Comparison of ENCODE assay signal across 28 cellular contexts in genomic region chr12:265096-265495, GRCh38. TPM values are rescaled to one million over a fixed set of nuclear protein-coding genes. Genes with fewer than 3 reads are reported as not detected.
DNase-seq lines count a peak whose midpoint lies in the region; ATAC-seq and TF ChIP-seq lines count a peak whose summit lies in the region.
"Had no signal": no experiment of that assay in that cellular context is flagged by ENCODE, and none has a peak within 500 bp of the region (broad histone marks: within the 10 kb centered on the region; RNA-seq: fewer than 3 reads in every experiment).

No MANE protein-coding gene starts in this region.

- no peak overlapping the region for H2AFZ ChIP-seq in Loucy (ENCODE audit: low read length)

- peaks cover 13% of the 10 kb centered on the region for H3K4me1 Mint-ChIP-seq in CD4-positive, alpha-beta T cell (ENCODE audit: low read depth)
- H3K4me1 Mint-ChIP-seq in CD8-positive, alpha-beta T cell (ENCODE audit: low read depth), result peaks cover 30% of the 10 kb centered on the region

- no peaks in the 10 kb centered on the region for H3K9me3 ChIP-seq in CD4-positive, alpha-beta T cell (ENCODE audit: control insufficient read depth, low read length)
- H3K9me3 ChIP-seq in CD8-positive, alpha-beta T cell (ENCODE audit: low read length), result no peaks in the 10 kb centered on the region
- H3K9me3 ChIP-seq in Loucy (ENCODE audit: insufficient read depth, low read depth, low read length) (no peaks in the 10 kb centered on the region), thymus (ENCODE audit: control insufficient read depth) (no peaks in the 10 kb centered on the region), tibial nerve (no peaks in the 10 kb centered on the region)
- H3K9me3 ChIP-seq: BE2C, BLaER1 had no signal

- peaks cover 3% of the 10 kb centered on the region; the same call in 1 of the 2 replicates for H3K79me2 ChIP-seq in Loucy (ENCODE audit: insufficient read depth, low read length)

- peak overlapping the region; percentile 42 for H3K9ac ChIP-seq in Loucy (ENCODE audit: low read depth, low read length, poor library complexity, severe bottlenecking)
- H3K9ac ChIP-seq: BLaER1 had no signal

- no peaks in the 10 kb centered on the region for H3K36me3 Mint-ChIP-seq in CD4-positive, alpha-beta T cell (ENCODE audit: low read depth)
- no peaks in the 10 kb centered on the region for H3K36me3 Mint-ChIP-seq in CD8-positive, alpha-beta T cell
- H3K36me3 Mint-ChIP-seq: CD14-positive monocyte; CD4-positive, CD25-positive, alpha-beta regulatory T cell had no signal

- no peak for DNase-seq in CD4-positive, alpha-beta T cell
- DNase-seq in CD8-positive, alpha-beta T cell, result no peak
- DNase-seq in NCI-H2029 (lab: John Stamatoyannopoulos, UW) (no peak), tibial nerve (ENCODE audit: low spot score in 2 of 2) (no peak)
- DNase-seq: 8988T; ACHN; BE2C; C1 segment of cervical spinal cord; CD4-positive, CD25-positive, alpha-beta regulatory T cell; CD8-positive, alpha-beta memory T cell; COR-L47; DMS 273 treated with DMSO at 0.1 percent for 48 hours; DMS153; DMS53; DMS79; DND-41; EL; GDM1 had no signal

- no peaks in the 10 kb centered on the region for H3K36me3 ChIP-seq in CD8-positive, alpha-beta T cell (ENCODE audit: insufficient read depth, low read length)
- H3K36me3 ChIP-seq in Loucy (ENCODE audit: insufficient read depth, low read length), result no peaks in the 10 kb centered on the region
- no peaks in the 10 kb centered on the region for H3K36me3 ChIP-seq in thymus (ENCODE audit: control insufficient read depth, insufficient read depth)
- H3K36me3 ChIP-seq in tibial nerve, result no peaks in the 10 kb centered on the region
- H3K36me3 ChIP-seq: BE2C, BLaER1 had no signal

- H3K4me3 Mint-ChIP-seq in CD4-positive, alpha-beta T cell, result no peak overlapping the region
- H3K4me3 Mint-ChIP-seq in CD8-positive, alpha-beta T cell, result peak overlapping the region; percentile 26
- H3K4me3 Mint-ChIP-seq: CD14-positive monocyte; CD4-positive, CD25-positive, alpha-beta regulatory T cell; CD8-positive, alpha-beta memory T cell had no signal

- intact Hi-C loops in CD4-positive, alpha-beta T cell (cut with DNase I, micrococcal nuclease), result no loop called here
- intact Hi-C loops in CD8-positive, alpha-beta T cell (cut with DNase I, micrococcal nuclease), result no loop called here

- no peak for ATAC-seq in CD4-positive, alpha-beta T cell (ENCODE audit: poor library complexity)
- ATAC-seq in CD8-positive, alpha-beta T cell, result no peak
- no peak for ATAC-seq in HG03095 (IDR thresholded peaks at IDR 0.05; ENCODE audit: unreplicated experiment)
- ATAC-seq: GM12878 had no signal

- no peaks in the 10 kb centered on the region for H3K27me3 ChIP-seq in CD4-positive, alpha-beta T cell (ENCODE audit: control insufficient read depth, insufficient read depth, low read length)
- H3K27me3 ChIP-seq in CD8-positive, alpha-beta T cell (ENCODE audit: insufficient read depth, low read length), result no peaks in the 10 kb centered on the region
- no peaks in the 10 kb centered on the region for H3K27me3 ChIP-seq in Loucy (ENCODE audit: insufficient read depth, low read length, poor library complexity, severe bottlenecking)
- no peaks in the 10 kb centered on the region for H3K27me3 ChIP-seq in thymus (ENCODE audit: control insufficient read depth, insufficient read depth)
- H3K27me3 ChIP-seq in tibial nerve, result peaks cover 0 to 9% of the 10 kb centered on the region in 2 donors
- H3K27me3 ChIP-seq: BLaER1 had no signal

- peak overlapping the region; percentile 67 for H3K4me2 ChIP-seq in Loucy (ENCODE audit: low read depth, low read length, poor library complexity, severe bottlenecking)
- H3K4me2 ChIP-seq: BLaER1 had no signal

- no peaks in the 10 kb centered on the region for H3K9me2 ChIP-seq in Loucy (replicated peaks; ENCODE audit: low read depth, low read length)

- H3K9me3 Mint-ChIP-seq in CD4-positive, alpha-beta T cell, result no peaks in the 10 kb centered on the region
- no peaks in the 10 kb centered on the region for H3K9me3 Mint-ChIP-seq in CD8-positive, alpha-beta T cell
- H3K9me3 Mint-ChIP-seq: CD8-positive, alpha-beta memory T cell had no signal

- peaks cover 16% of the 10 kb centered on the region for H3K4me1 ChIP-seq in CD8-positive, alpha-beta T cell (ENCODE audit: insufficient read depth, low read length)
- H3K4me1 ChIP-seq in Loucy (ENCODE audit: insufficient read depth, low read length, poor library complexity, severe bottlenecking), result peaks cover 67% of the 10 kb centered on the region
- peaks cover 2% of the 10 kb centered on the region for H3K4me1 ChIP-seq in thymus (ENCODE audit: control insufficient read depth, insufficient read depth, low read length)
- H3K4me1 ChIP-seq in tibial nerve, result peaks cover 0 to 22% (median 0%) of the 10 kb centered on the region in 4 donors
- H3K4me1 ChIP-seq: BE2C, BLaER1 had no signal

- WGBS in thymus, result 30% methylated on average over 3 of the region's 3 CpGs
- WGBS in tibial nerve, 2 donors, result 46 to 49% methylated on average over 3 of the region's 3 CpGs

- peaks cover 24% of the 10 kb centered on the region for H3F3A ChIP-seq in Loucy (ENCODE audit: low read depth)

- no peaks in the 10 kb centered on the region for H4K20me1 ChIP-seq in Loucy (ENCODE audit: insufficient read depth, low read length, poor library complexity, severe bottlenecking)
- H4K20me1 ChIP-seq: BLaER1 had no signal

- H3K27ac ChIP-seq in CD4-positive, alpha-beta T cell (ENCODE audit: low read depth, low read length), result no peak overlapping the region
- H3K27ac ChIP-seq in CD8-positive, alpha-beta T cell (ENCODE audit: low read depth, low read length), result no peak overlapping the region
- H3K27ac ChIP-seq in thymus (ENCODE audit: low read depth), result peak overlapping the region; percentile 55
- H3K27ac ChIP-seq in tibial nerve, result no peak overlapping the region
- H3K27ac ChIP-seq: BLaER1 had no signal

- TF ChIP-seq EP300 in tibial nerve (IDR thresholded peaks at IDR 0.05), result no peak

- H3K27ac Mint-ChIP-seq in CD4-positive, alpha-beta T cell, result peak overlapping the region; percentile 59
- H3K27ac Mint-ChIP-seq in CD8-positive, alpha-beta T cell, result peak overlapping the region; percentile 64
- H3K27ac Mint-ChIP-seq: CD14-positive monocyte; CD4-positive, CD25-positive, alpha-beta regulatory T cell; CD8-positive, alpha-beta memory T cell had no signal

- CTCF ChIA-PET in CD4-positive, alpha-beta T cell (lab: Charles Lee), result no interaction called here
- CTCF ChIA-PET in CD8-positive, alpha-beta T cell (lab: Charles Lee), result no interaction called here

- POLR2A ChIA-PET in CD4-positive, alpha-beta T cell (lab: Charles Lee), result no interaction called here
- POLR2A ChIA-PET in CD8-positive, alpha-beta T cell (lab: Charles Lee), result no interaction called here

- H3K27me3 Mint-ChIP-seq in CD4-positive, alpha-beta T cell, result peaks cover 4% of the 10 kb centered on the region
- H3K27me3 Mint-ChIP-seq in CD8-positive, alpha-beta T cell (ENCODE audit: low read depth), result no peaks in the 10 kb centered on the region
- H3K27me3 Mint-ChIP-seq: CD8-positive, alpha-beta memory T cell had no signal

- TF ChIP-seq POLR2A in tibial nerve (IDR thresholded peaks at IDR 0.05), result no peak

- no peak overlapping the region for H3K4me3 ChIP-seq in CD8-positive, alpha-beta T cell (ENCODE audit: low read depth, low read length)
- H3K4me3 ChIP-seq in Loucy (ENCODE audit: low read length, poor library complexity, severe bottlenecking) (peak overlapping the region; percentile 37), thymus (ENCODE audit: low read length) (no peak overlapping the region), tibial nerve (no peak overlapping the region)
- H3K4me3 ChIP-seq: BLaER1, GM12878 had no signal

- TF ChIP-seq CTCF in CD4-positive, alpha-beta T cell (IDR thresholded peaks at IDR 0.05), result no peak
- TF ChIP-seq CTCF in CD8-positive, alpha-beta T cell (IDR thresholded peaks at IDR 0.05), result no peak
- TF ChIP-seq CTCF in Loucy (conservative IDR thresholded peaks at IDR 0.05; ENCODE audit: low read length) (no peak), tibial nerve (IDR thresholded peaks at IDR 0.05) (no peak)

RNA-seq across cellular contexts. Expression of gene SLC6A13, which starts 2.5 kb away (rescaled TPM):
- under 1 TPM; 0.11 to 0.60 TPM for total RNA-seq in CD4-positive, alpha-beta T cell
- not detected for total RNA-seq in CD8-positive, alpha-beta T cell
- 2.9 TPM for polyA plus RNA-seq in thymus
- total RNA-seq in tibial nerve, result 1 to 10 TPM in 1 of 4 donors, under 1 TPM in 1, not detected in 2; 0.21 to 1.5 TPM
- total RNA-seq: A673, Daoy, G401 had no signal
- polyA plus RNA-seq: AG04450; CD14-positive monocyte; CD4-positive, CD25-positive, alpha-beta regulatory T cell; CD8-positive, alpha-beta memory T cell had no signal

RNA-seq across cellular contexts. Expression of gene SLC6A12, which starts 51.1 kb away (rescaled TPM):
- not detected for total RNA-seq in CD4-positive, alpha-beta T cell
- total RNA-seq in CD8-positive, alpha-beta T cell, result not detected
- polyA plus RNA-seq in thymus, result 1.6 TPM
- under 1 TPM in 3 of 4 donors, not detected in 1; 0.21 to 0.60 (median 0.39) TPM for total RNA-seq in tibial nerve
- total RNA-seq: A673; CD4-positive, CD25-positive, alpha-beta regulatory T cell; G401 had no signal
- polyA plus RNA-seq: CD4-positive, CD25-positive, alpha-beta regulatory T cell; CD8-positive, alpha-beta memory T cell had no signal
